In the genomic region with DNA sequence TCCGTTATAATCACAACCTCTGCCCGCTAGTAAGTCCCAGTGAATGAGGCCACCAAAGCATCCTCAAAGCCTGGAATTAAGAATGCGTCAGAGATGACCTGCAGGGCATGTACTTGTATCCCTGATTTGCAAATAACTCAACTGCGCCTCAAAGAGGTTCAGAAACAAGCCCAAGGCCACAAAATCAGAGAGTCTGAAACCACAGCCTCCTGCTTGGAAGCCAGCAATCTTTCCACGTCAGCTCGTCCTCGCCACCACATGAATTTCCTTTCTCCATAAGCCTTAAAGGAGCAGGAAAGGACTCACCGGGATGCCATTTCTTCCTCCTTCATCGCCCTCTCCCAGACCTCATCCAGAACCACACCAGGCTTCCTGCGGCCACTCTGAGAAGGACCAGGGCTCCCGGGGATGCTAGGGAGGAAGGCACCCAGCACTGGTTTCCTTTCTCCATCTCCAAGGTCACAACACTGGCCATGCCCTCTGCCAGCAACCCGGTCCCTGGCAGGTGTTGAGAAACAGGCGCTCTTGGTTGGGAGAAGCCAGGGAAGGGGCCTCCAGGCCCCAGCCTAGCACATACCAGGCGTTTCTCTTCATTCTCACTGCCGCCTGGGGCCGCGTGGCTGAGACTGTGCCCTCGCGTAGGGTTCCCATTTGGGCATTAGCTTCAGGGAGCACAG, we compare ENCODE assay signal across 15 cellular contexts.
"Had no signal": no experiment of that assay in that cellular context is flagged by ENCODE, and none has a peak within 500 bp of the region (broad histone marks: within the 10 kb centered on the region; RNA-seq: fewer than 3 reads in every experiment).

No MANE protein-coding gene starts in this region.

- H3K4me3 Mint-ChIP-seq: activated naive CD4-positive, alpha-beta T cell treated with anti-CD3 and anti-CD28 coated beads, Interleukin-2, amount 50 U/mL, for 24 hours; activated T-cell treated with anti-CD3 and anti-CD28 coated beads, Interleukin-2, amount 50 U/mL, for 24 hours; mesothelial cell of epicardium; nephron progenitor cell had no signal

- H3K9me3 Mint-ChIP-seq: activated naive CD4-positive, alpha-beta T cell treated with anti-CD3 and anti-CD28 coated beads, Interleukin-2, amount 50 U/mL, for 24 hours; activated T-cell treated with anti-CD3 and anti-CD28 coated beads, Interleukin-2, amount 50 U/mL, for 24 hours; mesothelial cell of epicardium; nephron progenitor cell had no signal

- H3K36me3 Mint-ChIP-seq: activated naive CD4-positive, alpha-beta T cell treated with anti-CD3 and anti-CD28 coated beads, Interleukin-2, amount 50 U/mL, for 24 hours; mesothelial cell of epicardium had no signal

- DNase-seq: activated CD4-positive, alpha-beta T cell treated with anti-CD3 and anti-CD28 coated beads, Interleukin-2, amount 50 U/mL, for 4 hours; activated T-cell treated with anti-CD3 and anti-CD28 coated beads, Interleukin-2, amount 50 U/mL, for 24 hours; caudate nucleus; colonic mucosa; effector CD4-positive, alpha-beta T cell; foreskin fibroblast; hippocampal formation; nephron progenitor cell; occipital lobe; stimulated activated CD4-positive, alpha-beta T cell treated with anti-CD3 and anti-CD28 coated beads, Interleukin-1b, Interleukin-23, amount 100 ng/mL, for 48 hours had no signal

- H3K9me3 ChIP-seq: adrenal gland, colonic mucosa, esophagus muscularis mucosa, sigmoid colon had no signal

- H3K27ac ChIP-seq: colonic mucosa had no signal

- H3K4me1 Mint-ChIP-seq: activated naive CD4-positive, alpha-beta T cell treated with anti-CD3 and anti-CD28 coated beads, Interleukin-2, amount 50 U/mL, for 24 hours had no signal

- H3K27ac Mint-ChIP-seq: activated naive CD4-positive, alpha-beta T cell treated with anti-CD3 and anti-CD28 coated beads, Interleukin-2, amount 50 U/mL, for 24 hours; activated T-cell treated with anti-CD3 and anti-CD28 coated beads, Interleukin-2, amount 50 U/mL, for 24 hours; mesothelial cell of epicardium had no signal

- H3K36me3 ChIP-seq: adrenal gland, colonic mucosa, esophagus muscularis mucosa, sigmoid colon had no signal

- H3K27me3 ChIP-seq: adrenal gland, colonic mucosa, sigmoid colon had no signal

- H3K4me1 ChIP-seq: colonic mucosa had no signal

- H3K4me3 ChIP-seq: adrenal gland, colonic mucosa, esophagus muscularis mucosa, sigmoid colon had no signal
